Comparison of ENCODE assay signal across 24 cellular contexts in the genomic region with DNA sequence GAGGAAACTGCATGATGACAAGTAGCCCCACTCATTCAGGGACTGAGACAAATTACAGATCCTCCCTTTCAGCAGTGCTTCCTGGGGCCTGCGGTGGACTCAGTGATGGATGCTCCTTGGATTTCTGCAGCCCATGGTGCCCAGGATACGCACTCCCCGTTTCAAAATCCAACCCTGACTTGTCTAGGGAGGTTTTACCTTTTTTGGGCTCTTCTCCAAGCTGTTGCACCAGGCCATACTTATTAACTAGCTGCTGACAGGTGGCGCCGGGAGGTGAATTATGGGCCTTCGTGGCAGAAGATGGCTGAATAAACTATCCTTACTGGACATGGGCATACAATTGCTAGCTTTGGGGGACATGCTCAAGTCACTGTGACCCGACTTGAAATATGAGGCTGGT.
"Had no signal": no experiment of that assay in that cellular context is flagged by ENCODE, and none has a peak within 500 bp of the region (broad histone marks: within the 10 kb centered on the region; RNA-seq: fewer than 3 reads in every experiment).

No MANE protein-coding gene starts in this region.

- H3K4me3 Mint-ChIP-seq: activated B cell treated with CpG ODN at 0.5 μM for 24 hours; activated CD8-positive, alpha-beta T cell treated with anti-CD3 and anti-CD28 coated beads, Interleukin-2, amount 10 ng/mL, durations not matched to agents 7 days and 5 days; activated naive CD8-positive, alpha-beta T cell; activated T-cell treated with anti-CD3 and anti-CD28 coated beads, Interleukin-2, amount 50 U/mL, for 72 hours; brain; nephron; T-helper 2 cell treated with Interferon-gamma antibody and Interleukin-4, amounts not matched to agents 5 μg/mL and 100 μg/mL, for 36 hours had no signal

- H3K27me3 Mint-ChIP-seq: activated B cell treated with CpG ODN at 0.5 μM for 24 hours had no signal

- H3K4me1 Mint-ChIP-seq: activated B cell treated with CpG ODN at 0.5 μM for 24 hours, brain, nephron had no signal

- FAIRE-seq: islet of Langerhans had no signal

- H3K27me3 ChIP-seq: gastrocnemius medialis, sigmoid colon, stomach had no signal

- H3K4me3 ChIP-seq: gastrocnemius medialis, prostate gland, sigmoid colon, stomach, thoracic aorta had no signal

- ATAC-seq: activated CD8-positive, alpha-beta T cell treated with anti-CD3 and anti-CD28 coated beads, Interleukin-2, amount 10 ng/mL, durations not matched to agents 7 days and 5 days; activated T-cell treated with anti-CD3 and anti-CD28 coated beads, Interleukin-2, amount 50 U/mL, for 72 hours; gastrocnemius medialis; left ventricle myocardium superior had no signal

- H3K9me3 ChIP-seq: gastrocnemius medialis, prostate gland had no signal

- DNase-seq: activated B cell treated with CpG ODN at 0.5 μM for 24 hours; activated CD4-positive, alpha-beta T cell treated with anti-CD3 and anti-CD28 coated beads for 48 hours; activated CD8-positive, alpha-beta memory T cell treated with anti-CD3 and anti-CD28 coated beads, Interleukin-2, amount 50 U/mL, for 48 hours; activated CD8-positive, alpha-beta T cell treated with anti-CD3 and anti-CD28 coated beads, Interleukin-2, amount 10 ng/mL, durations not matched to agents 7 days and 5 days; activated gamma-delta T cell treated with Interleukin-2 at 50 U/mL for 16 hours; activated T-cell treated with anti-CD3 and anti-CD28 coated beads, Interleukin-2, amount 50 U/mL, for 72 hours; amniotic stem cell; central memory CD4-positive, alpha-beta T cell; dermis blood vessel endothelial cell; gastrocnemius medialis; left ventricle myocardium superior; mesendoderm; occipital lobe; sigmoid colon; stimulated activated CD4-positive, alpha-beta T cell treated with anti-CD3 and anti-CD28 coated beads, Interleukin-1b, Interleukin-23, amount 100 ng/mL, for 48 hours; stomach; SW 1271 had no signal

- H3K27ac Mint-ChIP-seq: activated B cell treated with CpG ODN at 0.5 μM for 24 hours; activated CD8-positive, alpha-beta T cell treated with anti-CD3 and anti-CD28 coated beads, Interleukin-2, amount 10 ng/mL, durations not matched to agents 7 days and 5 days; activated naive CD8-positive, alpha-beta T cell; activated T-cell treated with anti-CD3 and anti-CD28 coated beads, Interleukin-2, amount 50 U/mL, for 72 hours; T-helper 2 cell treated with Interferon-gamma antibody and Interleukin-4, amounts not matched to agents 5 μg/mL and 100 μg/mL, for 36 hours had no signal

- H3K4me1 ChIP-seq: gastrocnemius medialis, prostate gland, sigmoid colon, stomach had no signal

- H3K36me3 ChIP-seq: prostate gland had no signal

- H3K36me3 Mint-ChIP-seq: activated naive CD8-positive, alpha-beta T cell had no signal

- H3K27ac ChIP-seq: gastrocnemius medialis, prostate gland, sigmoid colon, stomach, thoracic aorta had no signal
